In genomic region chr20:54209216-54209813, GRCh38 we compare ENCODE assay signal across 8 cellular contexts. TPM values are rescaled to one million over a fixed set of nuclear protein-coding genes. Genes with fewer than 3 reads are reported as not detected.
DNase-seq lines count a peak whose midpoint lies in the region; ATAC-seq and TF ChIP-seq lines count a peak whose summit lies in the region.

No MANE protein-coding gene starts in this region.

- no peak for ATAC-seq in GM23338
- no peak for ATAC-seq in gastrocnemius medialis
- ATAC-seq in GM19324 (IDR thresholded peaks at IDR 0.05; ENCODE audit: low FRiP score, unreplicated experiment): no peak

- H3K36me3 ChIP-seq in GM23338 (ENCODE audit: insufficient read depth) (peaks cover 4% of the 10 kb centered on the region; the same call in 1 of the 2 replicates), SK-N-MC (ENCODE audit: insufficient read depth, low read length) (peaks cover 34% of the 10 kb centered on the region), gastrocnemius medialis (no peaks in the 10 kb centered on the region)

- H3K36me3 Mint-ChIP-seq in GM23338 (ENCODE audit: low read depth): peaks cover 12% of the 10 kb centered on the region; the same call in 2 of the 3 replicates

- H3K27ac ChIP-seq in GM23338 (ENCODE audit: low read depth): no peak overlapping the region
- no peak overlapping the region for H3K27ac ChIP-seq in SK-N-MC
- peak overlapping the region; percentile 95 to 99 (median 98) for H3K27ac ChIP-seq in gastrocnemius medialis

- no peaks in the 10 kb centered on the region for H3F3A ChIP-seq in GM23338 (replicated peaks; ENCODE audit: low read depth)

- in situ Hi-C loops in gastrocnemius medialis (cut with MboI; ENCODE audit: low sequenced_read_pairs in 4 of 4): loop anchor here in 2 of 4 donors (25.0 kb wide), 1 partner anchor 622 kb away; the partner anchor contains the start of gene ZNF217 (in 2 of the 2)

- peak overlapping the region; percentile 99 for H3K9ac ChIP-seq in SK-N-MC (ENCODE audit: insufficient read length)

- H3K4me3 Mint-ChIP-seq in GM23338: peak overlapping the region; percentile 88

- peaks cover 14% of the 10 kb centered on the region for H3K4me1 Mint-ChIP-seq in GM23338

- TF ChIP-seq CTCF in GM23338 (conservative IDR thresholded peaks at IDR 0.05; ENCODE audit: low read depth in 2 of 2): 0 out of 4 replicates have a peak, but pooled peaks of 1 of the 2 experiments have one; percentile 5
- no peak for TF ChIP-seq CTCF in fibroblast of pulmonary artery (IDR thresholded peaks at IDR 0.05; ENCODE audit: low read length, missing control alignments)
- TF ChIP-seq CTCF in gastrocnemius medialis (IDR thresholded peaks at IDR 0.05 in 4 of 5, conservative IDR thresholded peaks at IDR 0.05 in 1 of 5): no peak

- H3K9me3 Mint-ChIP-seq in GM23338: no peaks in the 10 kb centered on the region

- intact Hi-C loops in gastrocnemius medialis (cut with DNase I; ENCODE audit: low total_unique reads): no loop called here

- H3K9me2 ChIP-seq in GM23338 (ENCODE audit: insufficient read depth): no peaks in the 10 kb centered on the region

- H3K4me3 ChIP-seq in GM23338: peak overlapping the region; percentile 96
- H3K4me3 ChIP-seq in SK-N-MC: peak overlapping the region; percentile 93
- H3K4me3 ChIP-seq in fibroblast of pulmonary artery (replicated peaks; ENCODE audit: low read depth, low read length): peak overlapping the region; percentile 89
- H3K4me3 ChIP-seq in gastrocnemius medialis: peak overlapping the region; percentile 76 to 94 (median 84)

- H3K27me3 ChIP-seq in GM23338 (ENCODE audit: insufficient read depth) (no peaks in the 10 kb centered on the region), gastrocnemius medialis (no peaks in the 10 kb centered on the region)

- no peak for DNase-seq in GM23338 (ENCODE audit: low spot score)
- DNase-seq in SK-N-MC (ENCODE audit: low read depth, low spot score): no peak
- DNase-seq in fibroblast of pulmonary artery (ENCODE audit: low read depth): no peak
- no peak for DNase-seq in gastrocnemius medialis
- DNase-seq in NCI-H446 treated with DMSO at 0.1 percent for 48 hours (lab: John Stamatoyannopoulos, UW): no peak
- DNase-seq in NCI-H82 treated with DMSO at 0.1 percent for 48 hours (lab: John Stamatoyannopoulos, UW; ENCODE audit: unreplicated experiment): no peak
- no peak for DNase-seq in globus pallidus (ENCODE audit: low spot score)

- no peak overlapping the region for H2AFZ ChIP-seq in GM23338

- H4K20me1 ChIP-seq in GM23338 (replicated peaks; ENCODE audit: insufficient read depth): peaks cover 24% of the 10 kb centered on the region

- H3K27me3 Mint-ChIP-seq in GM23338 (ENCODE audit: insufficient read depth, low read depth, poor library complexity): peaks cover 4% of the 10 kb centered on the region

- H3K79me2 ChIP-seq in GM23338 (replicated peaks; ENCODE audit: insufficient read depth): peaks cover 62% of the 10 kb centered on the region

- no peaks in the 10 kb centered on the region for H3K9me3 ChIP-seq in SK-N-MC (ENCODE audit: low read depth, low read length)
- H3K9me3 ChIP-seq in gastrocnemius medialis: no peaks in the 10 kb centered on the region

- H3K27ac Mint-ChIP-seq in GM23338: peak overlapping the region; percentile 84; the same call in 1 of the 2 replicates

- peak overlapping the region; percentile 99 for H3K4me2 ChIP-seq in GM23338

- no peak for TF ChIP-seq POLR2A in gastrocnemius medialis (IDR thresholded peaks at IDR 0.05)

- H3K4me1 ChIP-seq in GM23338 (ENCODE audit: insufficient read depth): no peaks in the 10 kb centered on the region; the same call in 1 of the 2 replicates
- peaks cover 18 to 27% of the 10 kb centered on the region in 2 donors for H3K4me1 ChIP-seq in gastrocnemius medialis

TF ChIP-seq in GM23338, 12 proteins besides CTCF, POLR2A, EP300 and RAD21 (continues in another document):
- TF ChIP-seq STAT1 (IDR thresholded peaks at IDR 0.05; ENCODE audit: unreplicated experiment): no peak
- no peak for TF ChIP-seq POLR2AphosphoS5 (IDR thresholded peaks at IDR 0.05; ENCODE audit: low read depth)
- TF ChIP-seq ETS1 (IDR thresholded peaks at IDR 0.05): no peak
- TF ChIP-seq ZNF331 (CRISPR knock-in tag; IDR thresholded peaks at IDR 0.05; ENCODE audit: low read depth): no peak
- TF ChIP-seq NANOG (IDR thresholded peaks at IDR 0.05; ENCODE audit: borderline replicate concordance): no peak
- no peak for TF ChIP-seq JUNB (IDR thresholded peaks at IDR 0.05; ENCODE audit: unreplicated experiment)
- TF ChIP-seq REST (IDR thresholded peaks at IDR 0.05; ENCODE audit: unreplicated experiment): no peak
- TF ChIP-seq EZH2 (IDR thresholded peaks at IDR 0.05; ENCODE audit: low read depth, unreplicated experiment): no peak

RNA-seq across cellular contexts. Expression of gene PFDN4, which starts 1.4 kb away (rescaled TPM):
- 105 and 196 TPM in 2 replicates for total RNA-seq in GM23338 (2014; rRNA removed; shearing (Covaris generic))
- polyA plus RNA-seq in GM23338 (2016; fragmentation: Nextera tagmentation; extraction: Ambion mirVana): 477 and 584 TPM in 2 replicates
- 10 to 100 TPM; 36.8 to 90.2 (median 64.8) TPM for total RNA-seq in gastrocnemius medialis

RNA-seq across cellular contexts. Expression of gene CYP24A1, which starts 35.5 kb away (rescaled TPM):
- 0.12 TPM in 1 of 2 replicates, not detected in the other for total RNA-seq in GM23338 (2014; rRNA removed; shearing (Covaris generic))
- 0.10 TPM in 1 of 2 replicates, not detected in the other for polyA plus RNA-seq in GM23338 (2016; fragmentation: Nextera tagmentation; extraction: Ambion mirVana)
- under 1 TPM in 1 of 4 donors, not detected in 3; 0.20 TPM for total RNA-seq in gastrocnemius medialis

Comparison
In these comparisons a context has a peak if more than half of its experiments do, and no peak if none do; other contexts are left out.
1. H3K27ac ChIP-seq: peak in gastrocnemius medialis (4 of 4); none in GM23338 (single experiment) and SK-N-MC (single experiment).
2. Peak in every context shown above with its lines, with median percentiles within 50 percentile points of each other: H3K4me3 ChIP-seq.